8 cellular contexts compared by ENCODE assay signal in the genomic region with DNA sequence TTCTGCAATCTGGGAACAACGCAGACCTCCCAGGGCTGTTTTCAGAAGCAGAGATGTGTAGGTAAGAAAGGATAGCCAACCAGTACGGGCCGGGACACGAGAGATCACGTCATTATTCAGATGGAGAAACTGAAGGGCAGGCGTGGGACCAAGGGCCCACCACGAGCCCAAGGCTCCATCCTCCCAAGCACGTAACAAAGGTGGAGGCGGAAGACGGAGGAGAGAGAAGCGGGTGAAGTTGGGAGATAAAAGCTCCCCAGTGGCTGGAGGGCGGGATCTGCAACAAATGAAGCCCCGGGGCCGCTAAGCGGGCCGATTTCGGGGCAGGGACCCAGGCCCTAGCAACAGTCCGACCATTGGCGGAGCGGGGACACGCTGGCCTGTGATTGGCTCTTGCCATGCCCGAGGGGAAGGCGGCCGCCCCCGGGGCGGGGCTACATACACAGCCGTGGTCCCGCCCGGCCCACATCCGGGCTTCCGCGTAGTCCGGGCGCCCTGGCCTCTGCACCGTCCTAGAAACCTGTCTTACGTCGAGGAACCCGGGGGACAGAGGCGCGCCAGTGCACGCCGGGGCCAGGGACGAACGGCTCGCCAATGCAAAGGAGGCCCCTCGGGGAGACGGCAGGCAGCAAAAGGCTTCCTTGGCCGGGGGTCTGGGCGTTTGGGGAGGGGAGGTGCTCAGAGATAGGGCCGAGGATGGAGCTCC. TPM values are rescaled to one million over a fixed set of nuclear protein-coding genes. Genes with fewer than 3 reads are reported as not detected.
DNase-seq lines count a peak whose midpoint lies in the region; ATAC-seq and TF ChIP-seq lines count a peak whose summit lies in the region.

No MANE protein-coding gene starts in this region.

- peak overlapping the region; percentile 95 for H3K27ac ChIP-seq in angular gyrus (ENCODE audit: low read depth, low read length)
- peak overlapping the region; percentile 97 to 98 for H3K27ac ChIP-seq in right atrium auricular region
- H3K27ac ChIP-seq in vagina: peak overlapping the region; percentile 99

- H3K36me3 Mint-ChIP-seq in T-helper 1 cell treated with Interleukin-12 subunit alpha and Interleukin-12 subunit beta and Interleukin-4 antibody, amounts not matched to agents 30 μg/mL and 1 μg/mL, for 36 hours (ENCODE audit: low read depth): peaks cover 2% of the 10 kb centered on the region

- peak overlapping the region; percentile 89 for H3K4me3 Mint-ChIP-seq in T-helper 1 cell treated with Interleukin-12 subunit alpha and Interleukin-12 subunit beta and Interleukin-4 antibody, amounts not matched to agents 30 μg/mL and 1 μg/mL, for 36 hours

- peak overlapping the region; percentile 98 for H3K27ac Mint-ChIP-seq in T-helper 1 cell treated with Interleukin-12 subunit alpha and Interleukin-12 subunit beta and Interleukin-4 antibody, amounts not matched to agents 30 μg/mL and 1 μg/mL, for 36 hours

- peak overlapping the region; percentile 61 to 75 for H3K4me3 ChIP-seq in right atrium auricular region
- H3K4me3 ChIP-seq in vagina: peak overlapping the region; percentile 75 to 76

- H3K36me3 ChIP-seq in right atrium auricular region: no peaks in the 10 kb centered on the region
- peaks cover 0 to 5% of the 10 kb centered on the region in 2 donors for H3K36me3 ChIP-seq in vagina

- DNase-seq in NCI-H1694 (lab: John Stamatoyannopoulos, UW) (peak; percentile 97), right atrium auricular region (ENCODE audit: low spot score) (peak; percentile 99), putamen (ENCODE audit: low spot score) (peak; percentile 98), vagina (ENCODE audit: extremely low spot score in 2 of 2) (peak in 1 of 2 donors; percentile 98)

- no peak for TF ChIP-seq CTCF in right atrium auricular region (IDR thresholded peaks at IDR 0.05)
- no peak for TF ChIP-seq CTCF in vagina (IDR thresholded peaks at IDR 0.05)

- H3K4me1 ChIP-seq in right atrium auricular region (peaks cover 0 to 44% of the 10 kb centered on the region in 2 donors), vagina (peaks cover 14% of the 10 kb centered on the region)

- no peaks in the 10 kb centered on the region for H3K9me3 ChIP-seq in right atrium auricular region
- H3K9me3 ChIP-seq in vagina: no peaks in the 10 kb centered on the region

- H3K27me3 ChIP-seq in right atrium auricular region (no peaks in the 10 kb centered on the region), vagina (no peaks in the 10 kb centered on the region)

- peak; percentile 87 for ATAC-seq in HG02884 (IDR thresholded peaks at IDR 0.05; ENCODE audit: unreplicated experiment)

- peak; percentile 76 for TF ChIP-seq POLR2A in GM15510 (IDR thresholded peaks at IDR 0.05; ENCODE audit: borderline replicate concordance, extremely low read depth, insufficient read length)
- TF ChIP-seq POLR2A in vagina (IDR thresholded peaks at IDR 0.05): peak; percentile 12 to 84

- no peaks in the 10 kb centered on the region for H3K9me3 Mint-ChIP-seq in T-helper 1 cell treated with Interleukin-12 subunit alpha and Interleukin-12 subunit beta and Interleukin-4 antibody, amounts not matched to agents 30 μg/mL and 1 μg/mL, for 36 hours

- H3K27me3 Mint-ChIP-seq in T-helper 1 cell treated with Interleukin-12 subunit alpha and Interleukin-12 subunit beta and Interleukin-4 antibody, amounts not matched to agents 30 μg/mL and 1 μg/mL, for 36 hours (ENCODE audit: low read depth): no peaks in the 10 kb centered on the region

- intact Hi-C loops in vagina (cut with DNase I): loop anchor here (2.0 kb wide), 1 partner anchor 41 kb away; a partner anchor contains a TSS

- H3K4me1 Mint-ChIP-seq in T-helper 1 cell treated with Interleukin-12 subunit alpha and Interleukin-12 subunit beta and Interleukin-4 antibody, amounts not matched to agents 30 μg/mL and 1 μg/mL, for 36 hours (ENCODE audit: low read depth): peaks cover 32% of the 10 kb centered on the region

RNA-seq across cellular contexts. Expression of a gene that starts 15.5 kb away (rescaled TPM):
- 1,000 to 10,000 TPM; 1,006 to 1,433 TPM for total RNA-seq in right atrium auricular region
- 3,606 TPM for total RNA-seq in vagina

RNA-seq across cellular contexts. Expression of a gene that starts 40.9 kb away (rescaled TPM):
- total RNA-seq in right atrium auricular region: 100 to 1,000 TPM; 132 to 153 TPM
- 73.2 TPM for total RNA-seq in vagina
